Comparison of ENCODE assay signal across 1 cellular context in genomic region chr4:117823388-117823787, GRCh38.
TF ChIP-seq lines count a peak whose summit lies in the region.

No MANE protein-coding gene starts in this region.

TF ChIP-seq in HepG2, 621 proteins besides CTCF, POLR2A, EP300 and RAD21 (continued from another document):
- TF ChIP-seq AFF4 (CRISPR knock-in tag; IDR thresholded peaks at IDR 0.05), result no peak
- TF ChIP-seq DZIP1 (CRISPR knock-in tag; IDR thresholded peaks at IDR 0.05), result no peak
- no peak for TF ChIP-seq ZNF274 (CRISPR knock-in tag; IDR thresholded peaks at IDR 0.05)
- no peak for TF ChIP-seq ZNF124 (CRISPR knock-in tag; IDR thresholded peaks at IDR 0.05)
- no peak for TF ChIP-seq ZNF713 (CRISPR knock-in tag; IDR thresholded peaks at IDR 0.05)
- TF ChIP-seq THAP7 (CRISPR knock-in tag; IDR thresholded peaks at IDR 0.05), result no peak
- TF ChIP-seq FOXA3 (CRISPR knock-in tag; IDR thresholded peaks at IDR 0.05), result no peak
- no peak for TF ChIP-seq BATF2 (CRISPR knock-in tag; IDR thresholded peaks at IDR 0.05)
- no peak for TF ChIP-seq HIVEP1 (CRISPR knock-in tag; IDR thresholded peaks at IDR 0.05)
- no peak for TF ChIP-seq HNRNPK (IDR thresholded peaks at IDR 0.05; ENCODE audit: low read depth, low read length, poor library complexity, severe bottlenecking)
- no peak for TF ChIP-seq ZNF180 (CRISPR knock-in tag; IDR thresholded peaks at IDR 0.05; ENCODE audit: borderline replicate concordance, low read depth)
- no peak for TF ChIP-seq GMEB1 (CRISPR knock-in tag; IDR thresholded peaks at IDR 0.05; ENCODE audit: borderline replicate concordance)
- no peak for TF ChIP-seq ZNF205 (CRISPR knock-in tag; IDR thresholded peaks at IDR 0.05)
